1 cellular context compared by ENCODE assay signal in genomic region chr16:75148311-75149195, GRCh38.
A peak's percentile ranks its signal among the peaks of the same experiment; 100 is the strongest.
TF ChIP-seq lines count a peak whose summit lies in the region.

Gene ZFP1 (plus strand): TSS chr16:75148524. CDS start chr16:75152952, 4,428 bp downstream.

TF ChIP-seq in H1, 55 proteins besides CTCF, POLR2A, EP300 and RAD21 (continued from another document):
- TF ChIP-seq TAF7 (optimal IDR thresholded peaks at IDR 0.05; ENCODE audit: borderline replicate concordance, low read depth, low read length) (peak; percentile 46), ZNF274 (IDR thresholded peaks at IDR 0.05; ENCODE audit: borderline replicate concordance, extremely low read depth, low read length) (no peak), YY1 (IDR thresholded peaks at IDR 0.05; ENCODE audit: low read depth, low read length) (0 out of 2 replicates have a peak, but pooled peaks have one; percentile 23), POLR2AphosphoS5 (IDR thresholded peaks at IDR 0.05; ENCODE audit: low read depth, low read length) (peak; percentile 88; the same call in 1 of the 2 replicates), USF2 (IDR thresholded peaks at IDR 0.05; ENCODE audit: low read length) (no peak), ATF2 (IDR thresholded peaks at IDR 0.05; ENCODE audit: low read length) (0 out of 2 replicates have a peak, but pooled peaks have one; percentile 50), MAX (IDR thresholded peaks at IDR 0.05) (peak; percentile 58), HDAC2 (IDR thresholded peaks at IDR 0.05; ENCODE audit: borderline replicate concordance in 1 of 2, low read depth in 2 of 2, low read length in 2 of 2) (peak; percentile 87 to 90; a peak in 2 of 4 replicates), CREB1 (IDR thresholded peaks at IDR 0.05) (peak; percentile 36; the same call in 1 of the 2 replicates), GTF2F1 (IDR thresholded peaks at IDR 0.05; ENCODE audit: borderline replicate concordance, low read depth, low read length) (no peak), KDM4A (IDR thresholded peaks at IDR 0.05; ENCODE audit: low read depth, low read length, severe bottlenecking) (peak; percentile 94), SIX5 (IDR thresholded peaks at IDR 0.05; ENCODE audit: low read depth, low read length) (peak; percentile 72), SP2 (IDR thresholded peaks at IDR 0.05; ENCODE audit: low read length) (no peak), SP1 (IDR thresholded peaks at IDR 0.05; ENCODE audit: low read depth, low read length) (peak; percentile 66; the same call in 1 of the 2 replicates), KDM5A (IDR thresholded peaks at IDR 0.05; ENCODE audit: low read length) (0 out of 2 replicates have a peak, but pooled peaks have one; percentile 17), SRF (IDR thresholded peaks at IDR 0.05; ENCODE audit: low read depth, low read length) (no peak), CTBP2 (IDR thresholded peaks at IDR 0.05; ENCODE audit: borderline replicate concordance, insufficient read depth, insufficient read length, low read length) (peak; percentile 45), NRF1 (IDR thresholded peaks at IDR 0.05; ENCODE audit: low read depth, low read length) (peak; percentile 65), BACH1 (IDR thresholded peaks at IDR 0.05; ENCODE audit: low read length) (peak; percentile 87), ASH2L (IDR thresholded peaks at IDR 0.05; ENCODE audit: low read length) (peak; percentile 85), EGR1 (IDR thresholded peaks at IDR 0.05; ENCODE audit: borderline replicate concordance, low read depth, low read length) (0 out of 2 replicates have a peak, but pooled peaks have one; percentile 36), PHF8 (conservative IDR thresholded peaks at IDR 0.05; ENCODE audit: low read depth, low read length) (peak; percentile 86), SIN3A (conservative IDR thresholded peaks at IDR 0.05 in 1 of 2, IDR thresholded peaks at IDR 0.05 in 1 of 2; ENCODE audit: low read depth in 1 of 2, low read length in 2 of 2) (0 out of 4 replicates have a peak, but pooled peaks of 1 of the 2 experiments have one; percentile 37), JUN (IDR thresholded peaks at IDR 0.05; ENCODE audit: low read depth, low read length) (no peak), RBBP5 (IDR thresholded peaks at IDR 0.05; ENCODE audit: borderline replicate concordance, low read depth, low read length) (peak; percentile 95; the same call in 1 of the 2 replicates)
